Comparison of ENCODE assay signal across 22 cellular contexts in the genomic region with DNA sequence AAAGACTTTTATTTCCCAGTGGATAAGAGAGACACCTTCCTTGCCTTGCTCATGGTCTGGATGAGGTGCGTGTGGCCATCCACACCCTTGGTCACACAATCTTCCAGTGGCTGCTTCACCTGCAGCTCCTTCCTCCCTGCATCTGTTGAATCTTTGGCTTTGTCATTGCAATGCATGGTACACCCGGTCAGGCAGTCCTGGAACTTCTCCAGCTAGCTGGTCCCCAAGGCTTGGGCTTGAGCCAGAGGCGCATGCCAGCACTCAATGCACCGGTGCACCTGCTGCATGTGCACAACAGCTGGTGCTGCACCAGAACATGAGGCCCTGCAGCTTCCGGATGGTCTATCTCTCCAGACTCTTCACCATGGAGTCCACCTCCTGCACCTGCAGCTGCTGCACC. TPM values are rescaled to one million over a fixed set of nuclear protein-coding genes. Genes with fewer than 3 reads are reported as not detected.
"Had no signal": no experiment of that assay in that cellular context is flagged by ENCODE, and none has a peak within 500 bp of the region (broad histone marks: within the 10 kb centered on the region; RNA-seq: fewer than 3 reads in every experiment).

No MANE protein-coding gene starts in this region.

- H3K36me3 ChIP-seq: MG63, SJSA1 had no signal

- H3K4me1 ChIP-seq: SJSA1 had no signal

- H3K9me3 ChIP-seq: MG63, SJSA1 had no signal

- H3K4me3 ChIP-seq: MG63, SJSA1, SK-N-MC had no signal

- H3K27ac ChIP-seq: SJSA1, SK-N-MC had no signal

- H3K27me3 ChIP-seq: MG63, SJSA1 had no signal

- ATAC-seq: Panc1, PC-3, Right ventricle myocardium inferior had no signal

- DNase-seq: Karpas-422; KBM-7; MG63; NCI-H1092; NCI-H1105 treated with DMSO at 0.1 percent for 48 hours; NCI-H1417 treated with DMSO at 0.1 percent for 48 hours; NCI-H146; NCI-H1694 treated with DMSO at 0.1 percent for 48 hours; NCI-H1930; NCI-H2171 treated with DMSO at 0.1 percent for 48 hours; NCI-H345; NCI-H446 treated with DMSO at 0.1 percent for 48 hours; NCI-H510A treated with DMSO at 0.1 percent for 48 hours; NCI-H526; NK-92 treated with Interleukin-12 subunit alpha and Interleukin-12 subunit beta, amount 100 ng/mL, for 24 hours; PC-3; SHP77 treated with DMSO at 0.1 percent for 48 hours had no signal

RNA-seq across cellular contexts. Expression of a gene that starts 31.7 kb away (rescaled TPM):
- total RNA-seq: OCI-LY7 had no signal
